ENCODE assay signal across 22 cellular contexts in genomic region chr14:68879841-68880575, GRCh38.
DNase-seq lines count a peak whose midpoint lies in the region; ATAC-seq and TF ChIP-seq lines count a peak whose summit lies in the region.
"Had no signal": no experiment of that assay in that cellular context is flagged by ENCODE, and none has a peak within 500 bp of the region (broad histone marks: within the 10 kb centered on the region; RNA-seq: fewer than 3 reads in every experiment).

No MANE protein-coding gene starts in this region.

- H2BK120ac ChIP-seq in IMR-90 (ENCODE audit: low read depth, low read length), result no peak overlapping the region

- ATAC-seq in IMR-90 (ENCODE audit: low read depth) (no peak), HG03108 (IDR thresholded peaks at IDR 0.05; ENCODE audit: unreplicated experiment) (no peak), right lobe of liver (no peak)
- ATAC-seq: GM12878, HCT116 had no signal

- H3K27ac ChIP-seq in IMR-90 (ENCODE audit: insufficient read depth, low read length) (no peak overlapping the region), esophagus muscularis mucosa (replicated peaks in 1 of 4) (peak overlapping the region; percentile 71 to 98 (median 90)), endodermal cell (ENCODE audit: low read depth, low read length) (no peak overlapping the region), right lobe of liver (no peak overlapping the region)
- H3K27ac ChIP-seq: KMS-11 had no signal

- peaks cover 23% of the 10 kb centered on the region for H3K4me1 Mint-ChIP-seq in HFFc6 (ENCODE audit: low read depth)
- H3K4me1 Mint-ChIP-seq in endodermal cell, result no peaks in the 10 kb centered on the region
- H3K4me1 Mint-ChIP-seq: CD8-positive, alpha-beta memory T cell had no signal

- TF ChIP-seq RAD21 in IMR-90 (IDR thresholded peaks at IDR 0.05; ENCODE audit: low read length), result no peak

- no peak overlapping the region for H3K4ac ChIP-seq in IMR-90 (ENCODE audit: low read depth, low read length)

- peak overlapping the region; percentile 0 for H2BK5ac ChIP-seq in IMR-90 (ENCODE audit: low read depth, low read length, poor library complexity, severe bottlenecking)

- H3K36me3 Mint-ChIP-seq in HFFc6 (ENCODE audit: low read depth) (peaks cover 73% of the 10 kb centered on the region), endodermal cell (ENCODE audit: low read depth) (peaks cover 81% of the 10 kb centered on the region)

- H3K4me2 ChIP-seq in IMR-90 (ENCODE audit: low read depth, low read length), result no peak overlapping the region
- H3K4me2 ChIP-seq: KMS-11 had no signal

- no peak overlapping the region for H3K4me3 ChIP-seq in IMR-90 (ENCODE audit: insufficient read depth, low read depth, low read length)
- no peak overlapping the region for H3K4me3 ChIP-seq in esophagus muscularis mucosa
- H3K4me3 ChIP-seq in endodermal cell (ENCODE audit: low read length), result no peak overlapping the region
- no peak overlapping the region for H3K4me3 ChIP-seq in right lobe of liver
- H3K4me3 ChIP-seq: GM12878 had no signal

- H3K14ac ChIP-seq in IMR-90 (replicated peaks; ENCODE audit: low read depth, low read length), result no peak overlapping the region

- intact Hi-C loops in IMR-90 (cut with micrococcal nuclease) (no loop called here), esophagus muscularis mucosa (cut with DNase I) (no loop called here), posterior vena cava (cut with DNase I) (no loop called here), right lobe of liver (cut with DNase I) (loop anchor here in 1 of 2 donors (10.0 kb wide), 1 partner anchor 225 kb away; no protein-coding TSS in a partner anchor)

- no peaks in the 10 kb centered on the region for H3K9me3 ChIP-seq in IMR-90 (ENCODE audit: control insufficient read depth, insufficient read depth, low read length)
- H3K9me3 ChIP-seq in esophagus muscularis mucosa, result no peaks in the 10 kb centered on the region
- H3K9me3 ChIP-seq in endodermal cell (ENCODE audit: control insufficient read depth, low read length), result no peaks in the 10 kb centered on the region
- H3K9me3 ChIP-seq in right lobe of liver, result no peaks in the 10 kb centered on the region

- H3K79me1 ChIP-seq in IMR-90 (ENCODE audit: low read depth in 1 of 2, low read length in 2 of 2), result peaks cover 63 to 92% of the 10 kb centered on the region in 2 experiments

- H2BK20ac ChIP-seq in IMR-90 (ENCODE audit: low read depth, low read length), result no peak overlapping the region

- no peak overlapping the region for H3K23ac ChIP-seq in IMR-90 (ENCODE audit: low read depth, low read length)

- H3K36me3 ChIP-seq in IMR-90 (ENCODE audit: control insufficient read depth, insufficient read depth, low read length) (peaks cover 95% of the 10 kb centered on the region), esophagus muscularis mucosa (peaks cover 97 to 100% (median 100%) of the 10 kb centered on the region in 4 donors), endodermal cell (ENCODE audit: control insufficient read depth, insufficient read depth, low read length) (peaks cover 94% of the 10 kb centered on the region), right lobe of liver (peaks cover 22 to 78% (median 43%) of the 10 kb centered on the region in 4 donors)

- BruUV-seq in IMR-90 (replicated peaks; lab: Mats Ljungman, UMichigan), result no TSS peak

- H3K18ac ChIP-seq in IMR-90 (ENCODE audit: low read depth, low read length), result no peak overlapping the region

- no peak for TF ChIP-seq EP300 in esophagus muscularis mucosa (IDR thresholded peaks at IDR 0.05)

- H3K9me1 ChIP-seq in IMR-90 (ENCODE audit: insufficient read depth, low read length), result peaks cover 15% of the 10 kb centered on the region

- H4K20me1 ChIP-seq in IMR-90 (ENCODE audit: insufficient read depth, low read length), result peaks cover 92% of the 10 kb centered on the region

- CTCF ChIA-PET in IMR-90 (lab: Yijun Ruan, JAX), result interaction anchor here (0.6 kb wide), 1 partner anchor 20 kb away, joined by 3 read pairs; no protein-coding TSS in a partner anchor

- H3K27me3 Mint-ChIP-seq in HFFc6 (ENCODE audit: insufficient read depth) (peaks cover 43% of the 10 kb centered on the region), endodermal cell (ENCODE audit: insufficient read depth) (no peaks in the 10 kb centered on the region)
- H3K27me3 Mint-ChIP-seq: CD8-positive, alpha-beta memory T cell had no signal

- H3K56ac ChIP-seq in IMR-90 (ENCODE audit: extremely low read depth, insufficient read depth, low read length), result no peak overlapping the region

- H3K27me3 ChIP-seq in IMR-90 (ENCODE audit: control insufficient read depth, insufficient read depth, low read length) (no peaks in the 10 kb centered on the region), esophagus muscularis mucosa (no peaks in the 10 kb centered on the region), endodermal cell (ENCODE audit: control insufficient read depth, insufficient read depth, low read length, poor library complexity, severe bottlenecking) (no peaks in the 10 kb centered on the region), right lobe of liver (no peaks in the 10 kb centered on the region)

- H3K4me1 ChIP-seq in IMR-90 (ENCODE audit: control insufficient read depth, insufficient read depth, low read length) (peaks cover 8% of the 10 kb centered on the region), esophagus muscularis mucosa (peaks cover 12 to 52% (median 40%) of the 10 kb centered on the region in 4 donors), endodermal cell (ENCODE audit: control insufficient read depth, insufficient read depth, low read length) (no peaks in the 10 kb centered on the region), right lobe of liver (peaks cover 0 to 13% (median 7%) of the 10 kb centered on the region in 4 donors)

- no peak overlapping the region for H2AK9ac ChIP-seq in IMR-90 (replicated peaks; ENCODE audit: low read depth, low read length, poor library complexity)

- H3K27ac Mint-ChIP-seq in HFFc6 (peak overlapping the region; percentile 42; the same call in 1 of the 2 replicates), endodermal cell (no peak overlapping the region)
- H3K27ac Mint-ChIP-seq: CD8-positive, alpha-beta memory T cell had no signal

- TF ChIP-seq POLR2A in IMR-90 (IDR thresholded peaks at IDR 0.05; ENCODE audit: low read depth, low read length), result no peak
- no peak for TF ChIP-seq POLR2A in esophagus muscularis mucosa (IDR thresholded peaks at IDR 0.05; ENCODE audit: low read depth)
- no peak for TF ChIP-seq POLR2A in right lobe of liver (IDR thresholded peaks at IDR 0.05)

- H4K91ac ChIP-seq in IMR-90 (ENCODE audit: insufficient read depth, low read depth, low read length), result no peak overlapping the region

- no peak for DNase-seq in HFFc6
- DNase-seq in IMR-90, result no peak
- no peak for DNase-seq in esophagus muscularis mucosa (ENCODE audit: extremely low spot score)
- peak; percentile 54 for DNase-seq in posterior vena cava (ENCODE audit: low spot score)
- DNase-seq in activated CD8-positive, alpha-beta memory T cell treated with anti-CD3 and anti-CD28 coated beads, Interleukin-2, amount 50 U/mL, for 4 hours, result no peak
- DNase-seq in endodermal cell, result no peak
- no peak for DNase-seq in right lobe of liver
- DNase-seq: C1 segment of cervical spinal cord; CD8-positive, alpha-beta memory T cell; DMS53; EL; GOT3; MV-4-11; NCI-H1417 treated with DMSO at 0.1 percent for 48 hours; NCI-H1930; NCI-H226; NCI-H524; SIG-M5 had no signal

- H4K8ac ChIP-seq in IMR-90 (ENCODE audit: low read depth in 2 of 2, low read length in 2 of 2), result no peak overlapping the region

- H3K4me3 Mint-ChIP-seq in HFFc6, result peak overlapping the region; percentile 30; the same call in 1 of the 2 replicates
- no peak overlapping the region for H3K4me3 Mint-ChIP-seq in endodermal cell
- H3K4me3 Mint-ChIP-seq: CD8-positive, alpha-beta memory T cell had no signal

- POLR2A ChIA-PET in IMR-90 (lab: Charles Lee; ENCODE audit: unreplicated experiment), result no interaction called here

- no peak overlapping the region for H3K9ac ChIP-seq in IMR-90 (ENCODE audit: low read depth, low read length)
- no peak overlapping the region for H3K9ac ChIP-seq in endodermal cell (ENCODE audit: extremely low read depth, low read length, poor library complexity, severe bottlenecking)
- H3K9ac ChIP-seq: KMS-11 had no signal

- H3K9me3 Mint-ChIP-seq in HFFc6 (peaks cover 6% of the 10 kb centered on the region; the same call in 1 of the 2 replicates), endodermal cell (no peaks in the 10 kb centered on the region)
- H3K9me3 Mint-ChIP-seq: CD8-positive, alpha-beta memory T cell had no signal

- H4K5ac ChIP-seq in IMR-90 (ENCODE audit: low read depth, low read length), result no peak overlapping the region

- 97% methylated on average over 4 of the region's 13 CpGs; no CpG with 5 or more reads in 1 of the 2 experiments for WGBS in IMR-90 (ENCODE audit: extremely low coverage in 2 of 2, insufficient read length in 1 of 2), 2 experiments
- 88% methylated on average over 9 of the region's 13 CpGs for WGBS in esophagus muscularis mucosa
- WGBS in endodermal cell (ENCODE audit: insufficient coverage in 1 of 2, insufficient read length in 1 of 2), 2 experiments, result 93 to 96% methylated on average over 3 to 12 of the region's 13 CpGs
- 94% methylated on average over 3 of the region's 13 CpGs for WGBS in right lobe of liver (ENCODE audit: insufficient coverage, low coverage, low lambda C conversion rate, missing lambda C conversion rate)

- H2AFZ ChIP-seq in IMR-90 (replicated peaks; ENCODE audit: low read length, poor library complexity), result no peak overlapping the region

- no peak overlapping the region for H2AK5ac ChIP-seq in IMR-90 (ENCODE audit: low read depth, low read length)

- dilution Hi-C loops in IMR-90 (cut with HindIII; ENCODE audit: low sequenced_read_pairs, unreplicated experiment), result no loop called here

- no peak overlapping the region for H2BK15ac ChIP-seq in IMR-90 (ENCODE audit: low read depth, low read length)

- in situ Hi-C loops in IMR-90 (cut with MboI; ENCODE audit: low sequenced_read_pairs), result no loop called here

- TF ChIP-seq CTCF in HFFc6 (IDR thresholded peaks at IDR 0.05) (no peak), IMR-90 (conservative IDR thresholded peaks at IDR 0.05; ENCODE audit: low read depth, low read length) (no peak), esophagus muscularis mucosa (IDR thresholded peaks at IDR 0.05) (no peak), endodermal cell (conservative IDR thresholded peaks at IDR 0.05) (no peak), right lobe of liver (IDR thresholded peaks at IDR 0.05) (no peak)

TF ChIP-seq in IMR-90, 13 proteins besides CTCF, POLR2A, EP300 and RAD21 (continues in another document):
- no peak for TF ChIP-seq NFE2L2 (IDR thresholded peaks at IDR 0.05; ENCODE audit: low read depth, low read length)
- TF ChIP-seq, protein P1, sequence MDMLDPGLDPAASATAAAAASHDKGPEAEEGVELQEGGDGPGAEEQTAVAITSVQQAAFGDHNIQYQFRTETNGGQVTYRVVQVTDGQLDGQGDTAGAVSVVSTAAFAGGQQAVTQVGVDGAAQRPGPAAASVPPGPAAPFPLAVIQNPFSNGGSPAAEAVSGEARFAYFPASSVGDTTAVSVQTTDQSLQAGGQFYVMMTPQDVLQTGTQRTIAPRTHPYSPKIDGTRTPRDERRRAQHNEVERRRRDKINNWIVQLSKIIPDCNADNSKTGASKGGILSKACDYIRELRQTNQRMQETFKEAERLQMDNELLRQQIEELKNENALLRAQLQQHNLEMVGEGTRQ (IDR thresholded peaks at IDR 0.05; ENCODE audit: low read depth, low read length), result no peak
- TF ChIP-seq MXI1 (IDR thresholded peaks at IDR 0.05; ENCODE audit: borderline replicate concordance, low read depth, low read length), result no peak
- TF ChIP-seq RFX5 (IDR thresholded peaks at IDR 0.05; ENCODE audit: low read depth, low read length), result no peak

Comparison
In these comparisons a context has a peak if more than half of its experiments do, and no peak if none do; other contexts are left out.
1. H3K27ac ChIP-seq: peak in esophagus muscularis mucosa (4 of 4); none in IMR-90 (single experiment), endodermal cell (single experiment) and right lobe of liver (0 of 3).